In the genomic region with DNA sequence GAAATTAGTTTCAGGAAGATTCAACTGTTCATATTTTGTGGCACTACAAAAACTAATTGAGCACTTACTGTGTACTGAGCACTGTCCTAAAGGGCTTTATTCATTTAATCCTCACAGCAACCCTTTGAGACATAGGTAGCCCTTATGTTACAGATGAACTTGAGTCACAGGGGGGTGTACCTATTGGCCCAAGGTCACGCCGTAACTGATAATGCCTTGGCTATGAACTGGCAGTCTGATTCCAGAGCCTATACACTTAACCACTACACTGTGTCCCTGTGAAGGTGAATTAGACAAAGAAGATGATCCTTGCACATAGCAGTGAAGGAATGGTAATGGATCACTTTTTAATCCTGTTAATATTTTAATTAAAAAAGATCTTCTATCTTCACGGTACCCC, we compare ENCODE assay signal across 1 cellular context.
TF ChIP-seq lines count a peak whose summit lies in the region.

No MANE protein-coding gene starts in this region.

TF ChIP-seq in GM23338, 12 proteins besides CTCF, POLR2A, EP300 and RAD21 (continued from another document):
- TF ChIP-seq, protein P1, sequence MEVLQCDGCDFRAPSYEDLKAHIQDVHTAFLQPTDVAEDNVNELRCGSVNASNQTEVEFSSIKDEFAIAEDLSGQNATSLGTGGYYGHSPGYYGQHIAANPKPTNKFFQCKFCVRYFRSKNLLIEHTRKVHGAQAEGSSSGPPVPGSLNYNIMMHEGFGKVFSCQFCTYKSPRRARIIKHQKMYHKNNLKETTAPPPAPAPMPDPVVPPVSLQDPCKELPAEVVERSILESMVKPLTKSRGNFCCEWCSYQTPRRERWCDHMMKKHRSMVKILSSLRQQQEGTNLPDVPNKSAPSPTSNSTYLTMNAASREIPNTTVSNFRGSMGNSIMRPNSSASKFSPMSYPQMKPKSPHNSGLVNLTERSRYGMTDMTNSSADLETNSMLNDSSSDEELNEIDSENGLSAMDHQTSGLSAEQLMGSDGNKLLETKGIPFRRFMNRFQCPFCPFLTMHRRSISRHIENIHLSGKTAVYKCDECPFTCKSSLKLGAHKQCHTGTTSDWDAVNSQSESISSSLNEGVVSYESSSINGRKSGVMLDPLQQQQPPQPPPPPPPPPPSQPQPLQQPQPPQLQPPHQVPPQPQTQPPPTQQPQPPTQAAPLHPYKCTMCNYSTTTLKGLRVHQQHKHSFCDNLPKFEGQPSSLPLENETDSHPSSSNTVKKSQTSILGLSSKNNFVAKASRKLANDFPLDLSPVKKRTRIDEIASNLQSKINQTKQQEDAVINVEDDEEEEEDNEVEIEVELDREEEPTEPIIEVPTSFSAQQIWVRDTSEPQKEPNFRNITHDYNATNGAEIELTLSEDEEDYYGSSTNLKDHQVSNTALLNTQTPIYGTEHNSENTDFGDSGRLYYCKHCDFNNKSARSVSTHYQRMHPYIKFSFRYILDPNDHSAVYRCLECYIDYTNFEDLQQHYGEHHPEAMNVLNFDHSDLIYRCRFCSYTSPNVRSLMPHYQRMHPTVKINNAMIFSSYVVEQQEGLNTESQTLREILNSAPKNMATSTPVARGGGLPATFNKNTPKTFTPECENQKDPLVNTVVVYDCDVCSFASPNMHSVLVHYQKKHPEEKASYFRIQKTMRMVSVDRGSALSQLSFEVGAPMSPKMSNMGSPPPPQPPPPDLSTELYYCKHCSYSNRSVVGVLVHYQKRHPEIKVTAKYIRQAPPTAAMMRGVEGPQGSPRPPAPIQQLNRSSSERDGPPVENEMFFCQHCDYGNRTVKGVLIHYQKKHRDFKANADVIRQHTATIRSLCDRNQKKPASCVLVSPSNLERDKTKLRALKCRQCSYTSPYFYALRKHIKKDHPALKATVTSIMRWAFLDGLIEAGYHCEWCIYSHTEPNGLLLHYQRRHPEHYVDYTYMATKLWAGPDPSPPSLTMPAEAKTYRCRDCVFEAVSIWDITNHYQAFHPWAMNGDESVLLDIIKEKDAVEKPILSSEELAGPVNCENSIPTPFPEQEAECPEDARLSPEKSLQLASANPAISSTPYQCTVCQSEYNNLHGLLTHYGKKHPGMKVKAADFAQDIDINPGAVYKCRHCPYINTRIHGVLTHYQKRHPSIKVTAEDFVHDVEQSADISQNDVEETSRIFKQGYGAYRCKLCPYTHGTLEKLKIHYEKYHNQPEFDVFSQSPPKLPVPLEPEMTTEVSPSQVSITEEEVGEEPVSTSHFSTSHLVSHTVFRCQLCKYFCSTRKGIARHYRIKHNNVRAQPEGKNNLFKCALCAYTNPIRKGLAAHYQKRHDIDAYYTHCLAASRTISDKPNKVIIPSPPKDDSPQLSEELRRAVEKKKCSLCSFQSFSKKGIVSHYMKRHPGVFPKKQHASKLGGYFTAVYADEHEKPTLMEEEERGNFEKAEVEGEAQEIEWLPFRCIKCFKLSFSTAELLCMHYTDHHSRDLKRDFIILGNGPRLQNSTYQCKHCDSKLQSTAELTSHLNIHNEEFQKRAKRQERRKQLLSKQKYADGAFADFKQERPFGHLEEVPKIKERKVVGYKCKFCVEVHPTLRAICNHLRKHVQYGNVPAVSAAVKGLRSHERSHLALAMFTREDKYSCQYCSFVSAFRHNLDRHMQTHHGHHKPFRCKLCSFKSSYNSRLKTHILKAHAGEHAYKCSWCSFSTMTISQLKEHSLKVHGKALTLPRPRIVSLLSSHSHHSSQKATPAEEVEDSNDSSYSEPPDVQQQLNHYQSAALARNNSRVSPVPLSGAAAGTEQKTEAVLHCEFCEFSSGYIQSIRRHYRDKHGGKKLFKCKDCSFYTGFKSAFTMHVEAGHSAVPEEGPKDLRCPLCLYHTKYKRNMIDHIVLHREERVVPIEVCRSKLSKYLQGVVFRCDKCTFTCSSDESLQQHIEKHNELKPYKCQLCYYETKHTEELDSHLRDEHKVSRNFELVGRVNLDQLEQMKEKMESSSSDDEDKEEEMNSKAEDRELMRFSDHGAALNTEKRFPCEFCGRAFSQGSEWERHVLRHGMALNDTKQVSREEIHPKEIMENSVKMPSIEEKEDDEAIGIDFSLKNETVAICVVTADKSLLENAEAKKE (CRISPR knock-in tag; IDR thresholded peaks at IDR 0.05): no peak
- no peak for TF ChIP-seq EZH2 (IDR thresholded peaks at IDR 0.05; ENCODE audit: low read depth, unreplicated experiment)
- TF ChIP-seq ZNF114 (CRISPR knock-in tag; IDR thresholded peaks at IDR 0.05): no peak
- TF ChIP-seq, protein P2, sequence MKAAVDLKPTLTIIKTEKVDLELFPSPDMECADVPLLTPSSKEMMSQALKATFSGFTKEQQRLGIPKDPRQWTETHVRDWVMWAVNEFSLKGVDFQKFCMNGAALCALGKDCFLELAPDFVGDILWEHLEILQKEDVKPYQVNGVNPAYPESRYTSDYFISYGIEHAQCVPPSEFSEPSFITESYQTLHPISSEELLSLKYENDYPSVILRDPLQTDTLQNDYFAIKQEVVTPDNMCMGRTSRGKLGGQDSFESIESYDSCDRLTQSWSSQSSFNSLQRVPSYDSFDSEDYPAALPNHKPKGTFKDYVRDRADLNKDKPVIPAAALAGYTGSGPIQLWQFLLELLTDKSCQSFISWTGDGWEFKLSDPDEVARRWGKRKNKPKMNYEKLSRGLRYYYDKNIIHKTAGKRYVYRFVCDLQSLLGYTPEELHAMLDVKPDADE (IDR thresholded peaks at IDR 0.05): no peak
- no peak for TF ChIP-seq EZH2phosphoT487 (IDR thresholded peaks at IDR 0.05; ENCODE audit: unreplicated experiment)
- no peak for TF ChIP-seq JUNB (IDR thresholded peaks at IDR 0.05; ENCODE audit: unreplicated experiment)
- TF ChIP-seq STAT1 (IDR thresholded peaks at IDR 0.05; ENCODE audit: unreplicated experiment): no peak
TF ChIP-seq in GM23338: peak in this region for 0.
